In genomic region chr13:84844473-84844872, GRCh38 we compare ENCODE assay signal across 12 cellular contexts.
DNase-seq lines count a peak whose midpoint lies in the region; ATAC-seq and TF ChIP-seq lines count a peak whose summit lies in the region.
"Had no signal": no experiment of that assay in that cellular context is flagged by ENCODE, and none has a peak within 500 bp of the region (broad histone marks: within the 10 kb centered on the region; RNA-seq: fewer than 3 reads in every experiment).

No MANE protein-coding gene starts in this region.

- no peaks in the 10 kb centered on the region for H3K27me3 ChIP-seq in PC-3 (ENCODE audit: low read length)

- H3K4me1 Mint-ChIP-seq in activated T-helper 1 cell treated with anti-CD3 and anti-CD28 coated beads, Interleukin-12 subunit alpha, Interleukin-12 subunit beta, Interleukin-2, Interleukin-4 antibody, amounts not matched to agents 30 ng/mL and 10 ng/mL and 1 ng/mL, durations not matched to agents 14 hours and 24 hours and 36 hours (ENCODE audit: low read depth), result no peaks in the 10 kb centered on the region
- H3K4me1 Mint-ChIP-seq in activated T-helper 17 cell treated with anti-CD3 and anti-CD28 coated beads, Interleukin-2, amount 50 U/mL, for 72 hours, result no peaks in the 10 kb centered on the region

- no peak overlapping the region for H3K9ac ChIP-seq in PC-3 (ENCODE audit: low read length)

- no peaks in the 10 kb centered on the region for H3K36me3 ChIP-seq in PC-3 (ENCODE audit: low read depth, low read length)

- no peak overlapping the region for H3K4me3 ChIP-seq in PC-3 (ENCODE audit: low read length)
- no peak overlapping the region for H3K4me3 ChIP-seq in foreskin fibroblast (ENCODE audit: low read depth in 1 of 2, low read length in 2 of 2)

- H3K9me3 Mint-ChIP-seq in activated T-helper 1 cell treated with anti-CD3 and anti-CD28 coated beads, Interleukin-12 subunit alpha, Interleukin-12 subunit beta, Interleukin-2, Interleukin-4 antibody, amounts not matched to agents 30 ng/mL and 10 ng/mL and 1 ng/mL, durations not matched to agents 14 hours and 24 hours and 36 hours, result no peaks in the 10 kb centered on the region
- peaks cover 5% of the 10 kb centered on the region for H3K9me3 Mint-ChIP-seq in activated T-helper 17 cell treated with anti-CD3 and anti-CD28 coated beads, Interleukin-2, amount 50 U/mL, for 72 hours

- no peak overlapping the region for H3K27ac Mint-ChIP-seq in activated T-helper 1 cell treated with anti-CD3 and anti-CD28 coated beads, Interleukin-12 subunit alpha, Interleukin-12 subunit beta, Interleukin-2, Interleukin-4 antibody, amounts not matched to agents 30 ng/mL and 10 ng/mL and 1 ng/mL, durations not matched to agents 14 hours and 24 hours and 36 hours
- H3K27ac Mint-ChIP-seq in activated T-helper 17 cell treated with anti-CD3 and anti-CD28 coated beads, Interleukin-2, amount 50 U/mL, for 72 hours, result no peak overlapping the region
- H3K27ac Mint-ChIP-seq: dendritic cell treated with granulocyte-macrophage colony-stimulating factor and Interleukin-4, amounts not matched to agents 40 ng/mL and 50 ng/mL, for 4 days had no signal

- no peaks in the 10 kb centered on the region for H3K27me3 Mint-ChIP-seq in activated T-helper 1 cell treated with anti-CD3 and anti-CD28 coated beads, Interleukin-12 subunit alpha, Interleukin-12 subunit beta, Interleukin-2, Interleukin-4 antibody, amounts not matched to agents 30 ng/mL and 10 ng/mL and 1 ng/mL, durations not matched to agents 14 hours and 24 hours and 36 hours (ENCODE audit: insufficient read depth)
- no peaks in the 10 kb centered on the region for H3K27me3 Mint-ChIP-seq in activated T-helper 17 cell treated with anti-CD3 and anti-CD28 coated beads, Interleukin-2, amount 50 U/mL, for 72 hours
- H3K27me3 Mint-ChIP-seq: dendritic cell treated with granulocyte-macrophage colony-stimulating factor and Interleukin-4, amounts not matched to agents 40 ng/mL and 50 ng/mL, for 4 days had no signal

- TF ChIP-seq CTCF in PC-3 (conservative IDR thresholded peaks at IDR 0.05; ENCODE audit: low read depth, low read length) (peak; percentile 70), foreskin fibroblast (IDR thresholded peaks at IDR 0.05; ENCODE audit: low read depth, low read length) (peak; percentile 4)

- no peak overlapping the region for H2AFZ ChIP-seq in PC-3 (ENCODE audit: low read length)

- peak; percentile 23 for DNase-seq in COR-L47 (lab: John Stamatoyannopoulos, UW)
- DNase-seq in HT1080 (ENCODE audit: low read depth), result peak; percentile 24
- DNase-seq in PC-3, result peak; percentile 48
- no peak for DNase-seq in foreskin fibroblast
- no peak for DNase-seq in activated T-helper 1 cell treated with anti-CD3 and anti-CD28 coated beads, Interleukin-12 subunit alpha, Interleukin-12 subunit beta, Interleukin-2, Interleukin-4 antibody, amounts not matched to agents 30 ng/mL and 10 ng/mL and 1 ng/mL, durations not matched to agents 14 hours and 24 hours and 36 hours (ENCODE audit: low spot score)
- no peak for DNase-seq in activated CD4-positive, alpha-beta T cell treated with anti-CD3 and anti-CD28 coated beads for 4 hours
- DNase-seq: activated CD4-positive, alpha-beta T cell treated with anti-CD3 and anti-CD28 coated beads, Interleukin-2, amount 50 U/mL, for 4 hours; KG1; left cardiac atrium had no signal

- CTCF ChIA-PET in PC-3 (lab: Charles Lee), result interaction anchor here (0.6 to 0.9 kb wide), 3 partner anchors 26 to 1021 kb away, joined by 6 to 8 read pairs (median 7); no protein-coding TSS in a partner anchor

- intact Hi-C loops in PC-3 (cut with micrococcal nuclease), result loop anchor here (1.0 kb wide), 2 partner anchors 972 to 1021 kb away; no protein-coding TSS in a partner anchor
- intact Hi-C loops in activated T-helper 1 cell treated with anti-CD3 and anti-CD28 coated beads, Interleukin-12 subunit alpha, Interleukin-12 subunit beta, Interleukin-2, Interleukin-4 antibody, amounts not matched to agents 30 ng/mL and 10 ng/mL and 1 ng/mL, durations not matched to agents 14 hours and 24 hours and 36 hours (cut with micrococcal nuclease), result no loop called here

- no peak overlapping the region for H3K27ac ChIP-seq in PC-3 (ENCODE audit: low read length)

- H3K4me3 Mint-ChIP-seq in activated T-helper 1 cell treated with anti-CD3 and anti-CD28 coated beads, Interleukin-12 subunit alpha, Interleukin-12 subunit beta, Interleukin-2, Interleukin-4 antibody, amounts not matched to agents 30 ng/mL and 10 ng/mL and 1 ng/mL, durations not matched to agents 14 hours and 24 hours and 36 hours, result no peak overlapping the region
- H3K4me3 Mint-ChIP-seq in activated T-helper 17 cell treated with anti-CD3 and anti-CD28 coated beads, Interleukin-2, amount 50 U/mL, for 72 hours, result no peak overlapping the region
- H3K4me3 Mint-ChIP-seq: dendritic cell treated with granulocyte-macrophage colony-stimulating factor and Interleukin-4, amounts not matched to agents 40 ng/mL and 50 ng/mL, for 4 days had no signal

- H4K20me1 ChIP-seq in PC-3 (ENCODE audit: low read length), result no peaks in the 10 kb centered on the region

- H3K4me2 ChIP-seq in PC-3 (ENCODE audit: low read length), result no peak overlapping the region

- no TSS peak for BruUV-seq in PC-3 (replicated peaks; lab: Mats Ljungman, UMichigan)

- H3K9me2 ChIP-seq in PC-3 (replicated peaks; ENCODE audit: low read length), result no peaks in the 10 kb centered on the region

- H3K9me3 ChIP-seq in PC-3 (ENCODE audit: low read length), result no peaks in the 10 kb centered on the region

- peaks cover 9% of the 10 kb centered on the region for H3K4me1 ChIP-seq in PC-3 (ENCODE audit: insufficient read depth, low read length)

- POLR2A ChIA-PET in PC-3 (lab: Charles Lee; ENCODE audit: unreplicated experiment), result no interaction called here

- H3K36me3 Mint-ChIP-seq in activated T-helper 1 cell treated with anti-CD3 and anti-CD28 coated beads, Interleukin-12 subunit alpha, Interleukin-12 subunit beta, Interleukin-2, Interleukin-4 antibody, amounts not matched to agents 30 ng/mL and 10 ng/mL and 1 ng/mL, durations not matched to agents 14 hours and 24 hours and 36 hours (ENCODE audit: low read depth), result no peaks in the 10 kb centered on the region
- no peaks in the 10 kb centered on the region for H3K36me3 Mint-ChIP-seq in activated T-helper 17 cell treated with anti-CD3 and anti-CD28 coated beads, Interleukin-2, amount 50 U/mL, for 72 hours (ENCODE audit: low read depth)

- no peaks in the 10 kb centered on the region for H3K79me2 ChIP-seq in PC-3 (ENCODE audit: low read length)

- peak; percentile 59; the same call in 1 of the 2 replicates for ATAC-seq in PC-3
- no peak for ATAC-seq in activated T-helper 17 cell treated with anti-CD3 and anti-CD28 coated beads, Interleukin-2, amount 50 U/mL, for 72 hours (replicated peaks)
- no peak for ATAC-seq in HG02885 (IDR thresholded peaks at IDR 0.05; ENCODE audit: poor library complexity, unreplicated experiment)
- ATAC-seq: left cardiac atrium had no signal

- no peaks in the 10 kb centered on the region for H3F3A ChIP-seq in PC-3 (ENCODE audit: low read length, unreplicated experiment)

Comparison
In these comparisons a context has a peak if more than half of its experiments do, and no peak if none do; other contexts are left out.
1. DNase-seq: peak in COR-L47 (single experiment), HT1080 (single experiment) and PC-3 (single experiment); none in foreskin fibroblast (0 of 2), activated T-helper 1 cell treated with anti-CD3 and anti-CD28 coated beads, Interleukin-12 subunit alpha, Interleukin-12 subunit beta, Interleukin-2, Interleukin-4 antibody, amounts not matched to agents 30 ng/mL and 10 ng/mL and 1 ng/mL, durations not matched to agents 14 hours and 24 hours and 36 hours (single experiment) and activated CD4-positive, alpha-beta T cell treated with anti-CD3 and anti-CD28 coated beads for 4 hours (0 of 2).